Comparison of ENCODE assay signal across 8 cellular contexts in genomic region chr9:35691325-35691631, GRCh38. TPM values are rescaled to one million over a fixed set of nuclear protein-coding genes. Genes with fewer than 3 reads are reported as not detected.
DNase-seq lines count a peak whose midpoint lies in the region; ATAC-seq and TF ChIP-seq lines count a peak whose summit lies in the region.

No MANE protein-coding gene starts in this region.

- H3K27me3 Mint-ChIP-seq in MCF 10A (ENCODE audit: insufficient read depth, unreplicated experiment) = no peaks in the 10 kb centered on the region

- peak overlapping the region; percentile 79 for H3K4me3 Mint-ChIP-seq in MCF 10A (ENCODE audit: unreplicated experiment)

- TF ChIP-seq POLR2A in vagina (IDR thresholded peaks at IDR 0.05) = no peak

- H3K23ac ChIP-seq in mesenchymal stem cell (ENCODE audit: low read length in 2 of 2) = peak overlapping the region in 1 of 2 experiments; percentile 85

- no TSS peak for BruUV-seq in MCF 10A (replicated peaks; lab: Mats Ljungman, UMichigan)

- H3K9me3 Mint-ChIP-seq in MCF 10A (ENCODE audit: unreplicated experiment) = no peaks in the 10 kb centered on the region

- DNase-seq in Right ventricle myocardium inferior (ENCODE audit: missing footprints) (no peak), cardiac septum (ENCODE audit: low spot score) (no peak), MCF 10A (ENCODE audit: unreplicated experiment) (no peak), mesenchymal stem cell (no peak), vagina (ENCODE audit: extremely low spot score in 2 of 2) (no peak), dermis blood vessel endothelial cell (no peak)

- POLR2A ChIA-PET in MCF 10A (lab: Yijun Ruan, JAX) = interaction anchor here (0.7 to 5.4 kb wide), 14 partner anchors 9 to 91 kb away, joined by 3 to 38 read pairs (median 4); partner anchors contain the start of genes ARHGEF39, CA9, CCDC107 and CREB3

- H3K27ac ChIP-seq in mesenchymal stem cell (ENCODE audit: low read length, poor library complexity, severe bottlenecking) (peak overlapping the region; percentile 94), vagina (peak overlapping the region; percentile 96)

- peak overlapping the region; percentile 95 to 97 for H3K18ac ChIP-seq in mesenchymal stem cell (ENCODE audit: low read depth in 1 of 2, low read length in 2 of 2)

- 13% methylated on average over 10 of the region's 10 CpGs for WGBS in mesenchymal stem cell

- peak overlapping the region; percentile 73 for H2AFZ ChIP-seq in mesenchymal stem cell (ENCODE audit: low read depth, low read length)

- peak overlapping the region in 1 of 2 experiments; percentile 79 for H2BK12ac ChIP-seq in mesenchymal stem cell (ENCODE audit: low read length in 2 of 2)

- peak overlapping the region; percentile 82 for H3K4me2 ChIP-seq in mesenchymal stem cell (ENCODE audit: low read length, poor library complexity, severe bottlenecking)

- H3K4me1 Mint-ChIP-seq in MCF 10A (ENCODE audit: insufficient read depth, unreplicated experiment) = peaks cover 24% of the 10 kb centered on the region

- H3K36me3 Mint-ChIP-seq in MCF 10A (ENCODE audit: insufficient read depth, unreplicated experiment) = peaks cover 10% of the 10 kb centered on the region

- H3K27me3 ChIP-seq in mesenchymal stem cell (ENCODE audit: control insufficient read depth in 1 of 2, insufficient read depth in 1 of 2, low read length in 2 of 2) = no peaks in the 10 kb centered on the region
- no peaks in the 10 kb centered on the region for H3K27me3 ChIP-seq in vagina

- H3K27ac Mint-ChIP-seq in MCF 10A (ENCODE audit: low read depth, unreplicated experiment) = peak overlapping the region; percentile 72

- H4K91ac ChIP-seq in mesenchymal stem cell (ENCODE audit: low read length) = peak overlapping the region; percentile 94

- ATAC-seq in Right ventricle myocardium inferior = peak; percentile 2
- no peak for ATAC-seq in GM18861 (IDR thresholded peaks at IDR 0.05; ENCODE audit: unreplicated experiment)
- ATAC-seq in HG02938 (IDR thresholded peaks at IDR 0.05; ENCODE audit: unreplicated experiment) = no peak

- CTCF ChIA-PET in MCF 10A (lab: Yijun Ruan, JAX) = interaction anchor here (0.9 to 8.1 kb wide), 7 partner anchors 18 to 79 kb away, joined by 3 to 155 read pairs (median 3); partner anchors contain the start of genes CCDC107 and RMRP

- intact Hi-C loops in Right ventricle myocardium inferior (cut with DNase I) = loop anchor here (2.0 to 5.0 kb wide), 2 partner anchors 30 to 36 kb away; no protein-coding TSS in a partner anchor
- intact Hi-C loops in cardiac septum (cut with DNase I) = loop anchor here (2.0 kb wide), 1 partner anchor 32 kb away; the partner anchor contains the start of genes CCDC107 and RMRP
- intact Hi-C loops in MCF 10A (cut with micrococcal nuclease) = no loop called here
- intact Hi-C loops in vagina (cut with DNase I) = loop anchor here (5.0 kb wide), 2 partner anchors 34 to 36 kb away; partner anchors contain the start of genes CCDC107 and RMRP

- peak overlapping the region; percentile 94 for H4K8ac ChIP-seq in mesenchymal stem cell (ENCODE audit: low read length)

- TF ChIP-seq CTCF in MCF 10A (IDR thresholded peaks at IDR 0.05; ENCODE audit: unreplicated experiment) = no peak
- TF ChIP-seq CTCF in vagina (IDR thresholded peaks at IDR 0.05) = no peak

- H2BK15ac ChIP-seq in mesenchymal stem cell (ENCODE audit: low read depth, poor library complexity, severe bottlenecking) = no peak overlapping the region

- H3K9me3 ChIP-seq in mesenchymal stem cell (ENCODE audit: control insufficient read depth, low read length) = no peaks in the 10 kb centered on the region
- no peaks in the 10 kb centered on the region for H3K9me3 ChIP-seq in vagina

- H3K4me3 ChIP-seq in mesenchymal stem cell (ENCODE audit: insufficient read depth in 1 of 2, low read depth in 1 of 2, low read length in 2 of 2) (peak overlapping the region; percentile 87), vagina (peak overlapping the region; percentile 79 to 90)

- H3K4me1 ChIP-seq in mesenchymal stem cell (ENCODE audit: control insufficient read depth, insufficient read depth, low read depth, low read length) (peaks cover 22% of the 10 kb centered on the region), vagina (peaks cover 32% of the 10 kb centered on the region)

- peak overlapping the region; percentile 97 for H2AK5ac ChIP-seq in mesenchymal stem cell (ENCODE audit: low read length, severe bottlenecking)

- peak overlapping the region; percentile 92 for H3K9ac ChIP-seq in mesenchymal stem cell (ENCODE audit: low read length)

- peak overlapping the region; percentile 73 to 97 for H3K4ac ChIP-seq in mesenchymal stem cell (ENCODE audit: low read depth in 1 of 2, low read length in 2 of 2)

- peaks cover 27 to 30% of the 10 kb centered on the region in 2 experiments for H3K36me3 ChIP-seq in mesenchymal stem cell (ENCODE audit: control insufficient read depth in 1 of 2, insufficient read depth in 2 of 2, low read depth in 1 of 2, low read length in 2 of 2)
- no peaks in the 10 kb centered on the region for H3K36me3 ChIP-seq in vagina

- peak overlapping the region; percentile 97 for H2BK5ac ChIP-seq in mesenchymal stem cell (ENCODE audit: low read depth, low read length, poor library complexity, severe bottlenecking)

- H2BK120ac ChIP-seq in mesenchymal stem cell (ENCODE audit: low read depth, low read length) = peak overlapping the region; percentile 95

- H3K79me1 ChIP-seq in mesenchymal stem cell (replicated peaks; ENCODE audit: low read length, poor library complexity, severe bottlenecking) = peaks cover 4% of the 10 kb centered on the region

- peak overlapping the region in 1 of 2 experiments; percentile 94 for H3K14ac ChIP-seq in mesenchymal stem cell (ENCODE audit: low read length in 2 of 2)

RNA-seq across cellular contexts. Expression of gene TPM2, which starts 1.6 kb away (rescaled TPM):
- total RNA-seq in Right ventricle myocardium inferior = 1,163 TPM
- total RNA-seq in cardiac septum = 690 TPM
- 161 and 207 TPM in 2 replicates for total RNA-seq in MCF 10A (2022)
- polyA plus RNA-seq in mesenchymal stem cell (2013, experiment 1 of 2) = 890 TPM
- 890 TPM for polyA plus RNA-seq in mesenchymal stem cell (2013, experiment 2 of 2)
- 460 TPM for total RNA-seq in vagina
- 10.2 and 19.6 TPM in 2 replicates for total RNA-seq in dermis blood vessel endothelial cell

RNA-seq across cellular contexts. Expression of gene CA9, which starts 17.6 kb away (rescaled TPM):
- total RNA-seq in Right ventricle myocardium inferior (0.30 TPM), cardiac septum (0.48 TPM), MCF 10A (2022) (not detected in 2 replicates), vagina (0.98 TPM), dermis blood vessel endothelial cell (not detected in 2 replicates)
- 0.30 TPM for polyA plus RNA-seq in mesenchymal stem cell (2013, experiment 1 of 2)
- polyA plus RNA-seq in mesenchymal stem cell (2013, experiment 2 of 2) = 0.38 TPM

RNA-seq across cellular contexts. Expression of gene ARHGEF39, which starts 26.3 kb away (rescaled TPM):
- 0.22 TPM for total RNA-seq in Right ventricle myocardium inferior
- total RNA-seq in cardiac septum = 0.48 TPM
- total RNA-seq in MCF 10A (2022) = 2.9 and 5.1 TPM in 2 replicates
- polyA plus RNA-seq in mesenchymal stem cell (2013, experiment 1 of 2) = 0.81 TPM
- polyA plus RNA-seq in mesenchymal stem cell (2013, experiment 2 of 2) = 0.73 TPM
- 1.2 TPM for total RNA-seq in vagina
- 0.34 and 3.1 TPM in 2 replicates for total RNA-seq in dermis blood vessel endothelial cell

RNA-seq across cellular contexts. Expression of gene CCDC107, which starts 33.2 kb away (rescaled TPM):
- 58.6 TPM for total RNA-seq in Right ventricle myocardium inferior
- total RNA-seq in cardiac septum = 47.7 TPM
- total RNA-seq in MCF 10A (2022) = 10.6 and 12.5 TPM in 2 replicates
- 21.7 TPM for polyA plus RNA-seq in mesenchymal stem cell (2013, experiment 1 of 2)
- polyA plus RNA-seq in mesenchymal stem cell (2013, experiment 2 of 2) = 20.5 TPM
- total RNA-seq in vagina = 17.2 TPM
- 8.5 and 12.4 TPM in 2 replicates for total RNA-seq in dermis blood vessel endothelial cell

RNA-seq across cellular contexts. Expression of gene RMRP, which starts 33.5 kb away (rescaled TPM):
- total RNA-seq in Right ventricle myocardium inferior = 15,747 TPM
- total RNA-seq in cardiac septum = 10,677 TPM
- 13,245 and 17,503 TPM in 2 replicates for total RNA-seq in MCF 10A (2022)
- polyA plus RNA-seq in mesenchymal stem cell (2013, experiment 1 of 2) = not detected
- polyA plus RNA-seq in mesenchymal stem cell (2013, experiment 2 of 2) = not detected
- 8,462 TPM for total RNA-seq in vagina
- 9,128 and 10,291 TPM in 2 replicates for total RNA-seq in dermis blood vessel endothelial cell
